Comparison of ENCODE assay signal across 20 cellular contexts in the genomic region with DNA sequence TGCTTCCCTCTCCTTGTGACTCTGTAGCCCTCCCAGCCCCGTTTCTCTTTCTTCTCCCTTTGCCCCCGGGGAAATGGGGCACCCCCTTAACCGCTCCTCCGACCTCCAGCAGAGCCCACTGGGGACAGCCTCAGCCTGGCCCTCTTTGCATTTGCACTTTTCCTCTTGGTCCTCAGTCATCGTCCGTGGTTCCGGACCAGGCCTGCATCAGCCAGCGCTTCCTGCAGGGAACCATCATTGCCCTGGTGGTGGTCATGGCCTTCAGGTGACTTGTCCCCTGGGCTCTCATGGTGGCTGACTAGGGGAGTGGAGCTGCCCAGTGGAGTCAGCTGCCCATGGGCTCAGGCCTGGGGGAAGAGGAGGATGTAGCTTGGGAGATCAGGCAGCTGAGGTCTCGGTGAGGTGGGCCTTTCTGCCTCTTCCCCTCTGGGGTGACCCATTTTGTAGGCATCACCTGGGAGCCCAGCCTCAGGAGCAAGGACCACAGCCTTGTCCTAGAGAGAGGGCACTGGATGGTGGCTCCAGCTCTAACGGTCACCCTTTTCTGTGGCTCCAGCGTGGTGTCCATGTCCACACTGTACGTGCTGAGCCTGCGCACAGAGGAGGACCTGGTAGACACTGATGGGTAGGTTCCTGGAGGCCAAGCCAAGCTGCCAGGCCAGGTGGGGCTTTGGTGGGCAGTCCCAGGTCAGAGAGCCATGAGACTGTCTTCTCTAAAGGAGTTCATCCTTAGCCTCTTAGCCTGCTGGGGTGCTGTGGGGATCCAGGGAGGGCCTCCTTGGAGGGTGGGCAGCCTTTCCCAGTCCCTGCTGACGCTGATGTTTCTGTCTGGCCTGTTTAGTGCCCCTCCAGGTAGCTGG.
"Had no signal": no experiment of that assay in that cellular context is flagged by ENCODE, and none has a peak within 500 bp of the region (broad histone marks: within the 10 kb centered on the region; RNA-seq: fewer than 3 reads in every experiment).

No MANE protein-coding gene starts in this region.

- ATAC-seq: activated T-helper 17 cell treated with anti-CD3 and anti-CD28 coated beads, Interleukin-2, amount 50 U/mL, for 72 hours; body of pancreas; mucosa of descending colon; WTC11 had no signal

- H2AFZ ChIP-seq: hepatocyte had no signal

- H3K4me3 Mint-ChIP-seq: activated T-helper 17 cell treated with anti-CD3 and anti-CD28 coated beads, Interleukin-2, amount 50 U/mL, for 72 hours; T-helper 1 cell treated with Interleukin-12 subunit alpha and Interleukin-12 subunit beta and Interleukin-4 antibody, amounts not matched to agents 30 μg/mL and 1 μg/mL, for 36 hours; type B pancreatic cell; WTC11 had no signal

- H3K4me2 ChIP-seq: hepatocyte had no signal

- H3K4me1 ChIP-seq: prostate gland had no signal

- H3K27me3 ChIP-seq: body of pancreas, hepatocyte, ovary, stomach, testis, vagina had no signal

- H3K9me3 Mint-ChIP-seq: activated T-helper 17 cell treated with anti-CD3 and anti-CD28 coated beads, Interleukin-2, amount 50 U/mL, for 72 hours; T-helper 1 cell treated with Interleukin-12 subunit alpha and Interleukin-12 subunit beta and Interleukin-4 antibody, amounts not matched to agents 30 μg/mL and 1 μg/mL, for 36 hours; type B pancreatic cell; WTC11 had no signal

- H3K27ac Mint-ChIP-seq: activated T-helper 17 cell treated with anti-CD3 and anti-CD28 coated beads, Interleukin-2, amount 50 U/mL, for 72 hours; T-helper 1 cell treated with Interleukin-12 subunit alpha and Interleukin-12 subunit beta and Interleukin-4 antibody, amounts not matched to agents 30 μg/mL and 1 μg/mL, for 36 hours; type B pancreatic cell; WTC11 had no signal

- DNase-seq: activated T-cell treated with anti-CD3 and anti-CD28 coated beads, Interleukin-2, amount 50 U/mL, for 1 hour; anterior cingulate cortex; body of pancreas; caudate nucleus; effector memory CD4-positive, alpha-beta T cell; foreskin melanocyte; mesenchymal stem cell; stimulated activated CD4-positive, alpha-beta T cell treated with anti-CD3 and anti-CD28 coated beads, Interleukin-4, amount 100 ng/mL, for 4 hours; stomach; T1000; testis had no signal

- H3K27ac ChIP-seq: body of pancreas, hepatocyte, ovary, prostate gland, testis, vagina had no signal

- H3K9me3 ChIP-seq: body of pancreas, mucosa of descending colon, ovary, prostate gland, stomach, testis, vagina had no signal

- H3K4me3 ChIP-seq: body of pancreas, hepatocyte, mucosa of descending colon, ovary, prostate gland, stomach, testis, vagina had no signal

- H3K36me3 ChIP-seq: ovary, prostate gland had no signal

- H3K4me1 Mint-ChIP-seq: activated T-helper 17 cell treated with anti-CD3 and anti-CD28 coated beads, Interleukin-2, amount 50 U/mL, for 72 hours had no signal

- H3K27me3 Mint-ChIP-seq: activated T-helper 17 cell treated with anti-CD3 and anti-CD28 coated beads, Interleukin-2, amount 50 U/mL, for 72 hours; type B pancreatic cell had no signal
